In genomic region chr3:114384558-114384903, GRCh38 we compare ENCODE assay signal across 1 cellular context.
TF ChIP-seq lines count a peak whose summit lies in the region.

No MANE protein-coding gene starts in this region.

TF ChIP-seq in WTC11, 78 proteins besides CTCF, POLR2A, EP300 and RAD21 (continued from another document):
- TF ChIP-seq ZBTB43 (CRISPR knock-in tag; IDR thresholded peaks at IDR 0.05) (no peak), ZNF281 (CRISPR knock-in tag; IDR thresholded peaks at IDR 0.05) (no peak), ATF3 (CRISPR knock-in tag; conservative IDR thresholded peaks at IDR 0.05) (no peak), JAZF1 (CRISPR knock-in tag; IDR thresholded peaks at IDR 0.05) (no peak)
TF ChIP-seq in WTC11: peak in this region for 0.
